8 cellular contexts compared by ENCODE assay signal in genomic region chr7:65872776-65873581, GRCh38. TPM values are rescaled to one million over a fixed set of nuclear protein-coding genes. Genes with fewer than 3 reads are reported as not detected.
A peak's percentile ranks its signal among the peaks of the same experiment; 100 is the strongest.
DNase-seq lines count a peak whose midpoint lies in the region; ATAC-seq and TF ChIP-seq lines count a peak whose summit lies in the region.

Gene VKORC1L1 (plus strand): TSS chr7:65873074. CDS start chr7:65873372, 298 bp downstream.

- H3K4me2 ChIP-seq in mammary epithelial cell (ENCODE audit: insufficient read depth, low read depth, low read length) = peak within 1 kb of the TSS; percentile 86

- H3K79me2 ChIP-seq in mammary epithelial cell (ENCODE audit: insufficient read depth, low read length) = peaks cover 28% of the 10 kb centered on the region

- BruUV-seq in mammary epithelial cell (replicated peaks; lab: Mats Ljungman, UMichigan) = no TSS peak

- H3K27me3 ChIP-seq in mammary epithelial cell (ENCODE audit: insufficient read depth, low read length) = no peaks in the 10 kb centered on the region
- H3K27me3 ChIP-seq in iPS-20b (ENCODE audit: insufficient read depth, low read length) = no peaks in the 10 kb centered on the region

- in situ Hi-C loops in mammary epithelial cell (cut with MboI; ENCODE audit: low sequenced_read_pairs in 2 of 2) = no loop called here

- H3K4me3 ChIP-seq in AG04449 (ENCODE audit: low read depth, low read length) (peak within 1 kb of the TSS; percentile 71), WI38 (ENCODE audit: low read depth, low read length) (peak within 1 kb of the TSS; percentile 75), mammary epithelial cell (replicated peaks in 1 of 3; ENCODE audit: insufficient read depth in 1 of 3, low read depth in 2 of 3, low read length in 3 of 3) (peak within 1 kb of the TSS; percentile 72 to 88 (median 74)), iPS-20b (ENCODE audit: low read length) (peak within 1 kb of the TSS; percentile 88), skin epidermis (peak within 1 kb of the TSS; percentile 63 to 96 (median 84))

- DNase-seq in AG04449 (ENCODE audit: low read depth, low spot score) (peak; percentile 41), NCI-H2196 (lab: John Stamatoyannopoulos, UW; ENCODE audit: unreplicated experiment) (peak; percentile 95), mammary epithelial cell (peak; percentile 91)

- POLR2A ChIA-PET in AG04449 (lab: Yijun Ruan, JAX) = no interaction called here

- no peaks in the 10 kb centered on the region for H3K36me3 ChIP-seq in mammary epithelial cell (ENCODE audit: insufficient read depth, low read length)
- H3K36me3 ChIP-seq in iPS-20b (ENCODE audit: insufficient read depth, low read depth, low read length) = 0 out of 2 replicates have a peak, but pooled peaks cover 5% of the 10 kb centered on the region

- WGBS in mammary epithelial cell (ENCODE audit: low coverage, missing lambda C conversion rate) = no CpG with 5 or more reads among the region's 94 CpGs

- CTCF ChIA-PET in AG04449 (lab: Yijun Ruan, JAX) (no interaction called here), mammary epithelial cell (lab: Charles Lee; ENCODE audit: low non-redundant PET) (no interaction called here)

- intact Hi-C loops in mammary epithelial cell (cut with micrococcal nuclease) = no loop called here

- H4K20me1 ChIP-seq in mammary epithelial cell (ENCODE audit: insufficient read depth, low read length) = no peaks in the 10 kb centered on the region

- peak within 1 kb of the TSS; percentile 58 for H3K9ac ChIP-seq in mammary epithelial cell (ENCODE audit: insufficient read depth, low read length)
- H3K9ac ChIP-seq in iPS-20b (ENCODE audit: low read depth, low read length) = peak within 1 kb of the TSS; percentile 78; the same call in 1 of the 2 replicates

- TF ChIP-seq CTCF in AG04449 (IDR thresholded peaks at IDR 0.05; ENCODE audit: insufficient read depth, low read length, missing control alignments) = no peak
- no peak for TF ChIP-seq CTCF in WI38 (IDR thresholded peaks at IDR 0.05; ENCODE audit: low read depth, low read length)
- TF ChIP-seq CTCF in mammary epithelial cell (conservative IDR thresholded peaks at IDR 0.05 in 1 of 2, IDR thresholded peaks at IDR 0.05 in 1 of 2; ENCODE audit: extremely low read depth in 1 of 2, insufficient read depth in 1 of 2, low read depth in 1 of 2, low read length in 2 of 2) = no peak

- peak within 1 kb of the TSS; percentile 39 for H3K27ac ChIP-seq in mammary epithelial cell (ENCODE audit: insufficient read depth, low read depth, low read length)
- no peak within 1 kb of the TSS for H3K27ac ChIP-seq in iPS-20b (ENCODE audit: low read length)
- peak within 1 kb of the TSS; percentile 52 to 95 (median 86) for H3K27ac ChIP-seq in skin epidermis

- H3K9me3 ChIP-seq in mammary epithelial cell (replicated peaks; ENCODE audit: insufficient read depth, low read length) = no peaks in the 10 kb centered on the region
- H3K9me3 ChIP-seq in iPS-20b (ENCODE audit: insufficient read depth, low read depth, low read length) = no peaks in the 10 kb centered on the region

- ATAC-seq in GM18873 (IDR thresholded peaks at IDR 0.05; ENCODE audit: low FRiP score, unreplicated experiment) = peak; percentile 60
- ATAC-seq in HG03135 (IDR thresholded peaks at IDR 0.05; ENCODE audit: unreplicated experiment) = peak; percentile 86

- peak within 1 kb of the TSS; percentile 86 for H2AFZ ChIP-seq in mammary epithelial cell (ENCODE audit: low read depth, low read length)

- dilution Hi-C loops in mammary epithelial cell (cut with HindIII; ENCODE audit: low sequenced_read_pairs) = no loop called here

- H3K4me1 ChIP-seq in mammary epithelial cell (ENCODE audit: insufficient read depth, low read length) (no peaks in the 10 kb centered on the region), iPS-20b (ENCODE audit: insufficient read depth, low read length) (no peaks in the 10 kb centered on the region)

RNA-seq across cellular contexts. Expression of gene VKORC1L1, which starts in this region (rescaled TPM):
- total RNA-seq in mammary epithelial cell = 10 to 100 TPM; 15.3 to 22.1 TPM
- 10.2 TPM for polyA plus RNA-seq in mammary epithelial cell
- polyA minus RNA-seq in mammary epithelial cell = 15.4 TPM

Comparison
In these comparisons a context has a peak if more than half of its experiments do, and no peak if none do; other contexts are left out.
1. DNase-seq: peak in every context shown above with its lines; median percentile 95 in NCI-H2196; 91 in mammary epithelial cell; 41 in AG04449.